1 cellular context compared by ENCODE assay signal in genomic region chrX:11722304-11722703, GRCh38.
A peak's percentile ranks its signal among the peaks of the same experiment; 100 is the strongest.
TF ChIP-seq lines count a peak whose summit lies in the region.

No MANE protein-coding gene starts in this region.

TF ChIP-seq in K562, 482 proteins besides CTCF, POLR2A, EP300 and RAD21:
- TF ChIP-seq, protein P1, sequence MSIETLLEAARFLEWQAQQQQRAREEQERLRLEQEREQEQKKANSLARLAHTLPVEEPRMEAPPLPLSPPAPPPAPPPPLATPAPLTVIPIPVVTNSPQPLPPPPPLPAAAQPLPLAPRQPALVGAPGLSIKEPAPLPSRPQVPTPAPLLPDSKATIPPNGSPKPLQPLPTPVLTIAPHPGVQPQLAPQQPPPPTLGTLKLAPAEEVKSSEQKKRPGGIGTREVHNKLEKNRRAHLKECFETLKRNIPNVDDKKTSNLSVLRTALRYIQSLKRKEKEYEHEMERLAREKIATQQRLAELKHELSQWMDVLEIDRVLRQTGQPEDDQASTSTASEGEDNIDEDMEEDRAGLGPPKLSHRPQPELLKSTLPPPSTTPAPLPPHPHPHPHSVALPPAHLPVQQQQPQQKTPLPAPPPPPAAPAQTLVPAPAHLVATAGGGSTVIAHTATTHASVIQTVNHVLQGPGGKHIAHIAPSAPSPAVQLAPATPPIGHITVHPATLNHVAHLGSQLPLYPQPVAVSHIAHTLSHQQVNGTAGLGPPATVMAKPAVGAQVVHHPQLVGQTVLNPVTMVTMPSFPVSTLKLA (conservative IDR thresholded peaks at IDR 0.05), result no peak
- TF ChIP-seq TAF7 (tag; IDR thresholded peaks at IDR 0.05) (no peak), CREBBP (IDR thresholded peaks at IDR 0.05; ENCODE audit: low read depth, low read length) (no peak), CEBPG (CRISPR knock-in tag; IDR thresholded peaks at IDR 0.05) (peak; percentile 86), CEBPG (tag; conservative IDR thresholded peaks at IDR 0.05 in 1 of 2, IDR thresholded peaks at IDR 0.05 in 1 of 2) (peak; percentile 68 to 91; a peak in 3 of 4 replicates), TRIM24 (IDR thresholded peaks at IDR 0.05) (peak in 1 of 2 experiments; percentile 75; a peak in 1 of 4 replicates), TARDBP (IDR thresholded peaks at IDR 0.05) (no peak), CTBP1 (IDR thresholded peaks at IDR 0.05; ENCODE audit: borderline replicate concordance) (peak; percentile 22; the same call in 1 of the 2 replicates), L3MBTL2 (IDR thresholded peaks at IDR 0.05) (0 out of 2 replicates have a peak, but pooled peaks have one; percentile 9), ATF3 (IDR thresholded peaks at IDR 0.05) (peak; percentile 50; the same call in 1 of the 2 replicates), ATF3 (CRISPR knock-in tag; conservative IDR thresholded peaks at IDR 0.05) (no peak)
- TF ChIP-seq, protein P2, sequence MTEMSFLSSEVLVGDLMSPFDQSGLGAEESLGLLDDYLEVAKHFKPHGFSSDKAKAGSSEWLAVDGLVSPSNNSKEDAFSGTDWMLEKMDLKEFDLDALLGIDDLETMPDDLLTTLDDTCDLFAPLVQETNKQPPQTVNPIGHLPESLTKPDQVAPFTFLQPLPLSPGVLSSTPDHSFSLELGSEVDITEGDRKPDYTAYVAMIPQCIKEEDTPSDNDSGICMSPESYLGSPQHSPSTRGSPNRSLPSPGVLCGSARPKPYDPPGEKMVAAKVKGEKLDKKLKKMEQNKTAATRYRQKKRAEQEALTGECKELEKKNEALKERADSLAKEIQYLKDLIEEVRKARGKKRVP (CRISPR knock-in tag; IDR thresholded peaks at IDR 0.05), result peak; percentile 46; the same call in 1 of the 2 replicates
